Comparison of ENCODE assay signal across 20 cellular contexts in the genomic region with DNA sequence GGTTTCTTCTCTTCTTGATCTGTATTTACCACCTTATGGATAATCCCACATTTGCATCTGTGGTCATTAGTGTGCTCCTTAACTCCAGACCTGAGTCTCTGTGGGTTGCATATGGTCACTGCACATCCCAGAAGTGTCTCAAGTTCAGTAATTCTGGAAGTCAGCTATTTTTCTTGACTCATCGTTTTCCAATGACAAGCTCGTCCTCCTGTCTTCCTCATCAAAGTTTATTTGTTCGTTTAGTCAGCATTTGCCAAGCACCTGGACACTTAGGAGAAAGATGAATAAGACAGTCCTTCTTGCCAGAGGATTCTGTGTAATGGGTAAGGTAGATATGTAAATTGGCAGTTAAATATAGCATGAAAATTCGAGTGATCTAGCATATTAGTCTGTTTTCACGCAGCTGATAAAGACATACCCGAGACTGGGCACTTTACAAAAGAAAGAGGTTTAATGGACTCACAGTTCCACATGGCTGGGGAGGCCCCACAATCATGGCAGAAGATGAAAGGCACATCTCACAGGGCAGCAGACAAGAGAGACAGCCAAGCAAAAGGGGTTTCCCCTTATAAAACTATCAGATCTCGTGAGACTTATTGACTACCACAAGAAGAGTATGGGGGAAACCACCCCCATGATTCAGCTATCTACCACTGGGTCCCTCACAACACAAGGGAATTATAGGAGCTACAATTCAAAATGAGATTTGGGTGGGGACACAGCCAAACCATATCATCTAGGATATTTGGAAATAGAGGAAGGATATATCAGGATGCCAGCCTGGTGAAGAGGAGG. TPM values are rescaled to one million over a fixed set of nuclear protein-coding genes. Genes with fewer than 3 reads are reported as not detected.
"Had no signal": no experiment of that assay in that cellular context is flagged by ENCODE, and none has a peak within 500 bp of the region (broad histone marks: within the 10 kb centered on the region; RNA-seq: fewer than 3 reads in every experiment).

No MANE protein-coding gene starts in this region.

- H3K27ac ChIP-seq: brain microvascular endothelial cell, coronary artery, pancreas, sigmoid colon, SJCRH30, spleen, transverse colon, vagina had no signal

- DNase-seq: activated gamma-delta T cell treated with Interleukin-2 at 50 U/mL for 16 hours; amygdala; brain microvascular endothelial cell; effector CD4-positive, alpha-beta T cell; foreskin fibroblast; kidney glomerular epithelial cell; left ventricle myocardium superior; mesenchymal stem cell; naive thymus-derived CD8-positive, alpha-beta T cell; pancreas; sigmoid colon; SJCRH30; spleen; stimulated activated CD4-positive, alpha-beta T cell treated with anti-CD3 and anti-CD28 coated beads, Interleukin-1b, Interleukin-23, amount 100 ng/mL, for 48 hours; substantia nigra; transverse colon had no signal

- H3K27me3 ChIP-seq: brain microvascular endothelial cell, pancreas, sigmoid colon, SJCRH30, spleen, transverse colon, vagina had no signal

- H3K4me1 ChIP-seq: pancreas, sigmoid colon, SJCRH30, spleen, vagina had no signal

- H3K4me3 ChIP-seq: coronary artery, pancreas, sigmoid colon, SJCRH30, spleen, transverse colon, vagina had no signal

- H3K9me3 ChIP-seq: pancreas, sigmoid colon, SJCRH30, transverse colon, vagina had no signal

- FAIRE-seq: endothelial cell of umbilical vein, pancreas had no signal

- H3K4me3 Mint-ChIP-seq: central memory CD8-positive, alpha-beta T cell; naive thymus-derived CD8-positive, alpha-beta T cell had no signal

- ATAC-seq: left ventricle myocardium superior; naive thymus-derived CD8-positive, alpha-beta T cell; pancreas had no signal

- H3K27me3 Mint-ChIP-seq: central memory CD8-positive, alpha-beta T cell; naive thymus-derived CD8-positive, alpha-beta T cell had no signal

RNA-seq across cellular contexts. Expression of a gene that starts 19.6 kb away (rescaled TPM):
- total RNA-seq: endothelial cell of umbilical vein had no signal
